9 cellular contexts compared by ENCODE assay signal in genomic region chr3:112092439-112093179, GRCh38. TPM values are rescaled to one million over a fixed set of nuclear protein-coding genes. Genes with fewer than 3 reads are reported as not detected.
DNase-seq lines count a peak whose midpoint lies in the region; ATAC-seq and TF ChIP-seq lines count a peak whose summit lies in the region.
"Had no signal": no experiment of that assay in that cellular context is flagged by ENCODE, and none has a peak within 500 bp of the region (broad histone marks: within the 10 kb centered on the region; RNA-seq: fewer than 3 reads in every experiment).

No MANE protein-coding gene starts in this region.

- no peak for TF ChIP-seq CTCF in HEK293 (tag by site-specific recombination; IDR thresholded peaks at IDR 0.05)
- TF ChIP-seq CTCF in VCaP (conservative IDR thresholded peaks at IDR 0.05): no peak
- TF ChIP-seq CTCF in osteocyte (IDR thresholded peaks at IDR 0.05): no peak

- no peak overlapping the region for H3K4me3 ChIP-seq in HEK293 (ENCODE audit: low read depth, low read length)
- H3K4me3 ChIP-seq: right lobe of liver had no signal

- H3K27ac ChIP-seq in HEK293 (ENCODE audit: extremely low read depth, low read depth, low read length) (no peak overlapping the region), VCaP (peak overlapping the region; percentile 80)
- H3K27ac ChIP-seq: right lobe of liver had no signal

- H3K27ac Mint-ChIP-seq in memory B cell: no peak overlapping the region
- no peak overlapping the region for H3K27ac Mint-ChIP-seq in osteocyte (ENCODE audit: unreplicated experiment)

- H3K4me1 Mint-ChIP-seq in memory B cell (peaks cover 14% of the 10 kb centered on the region), osteocyte (ENCODE audit: unreplicated experiment) (peaks cover 26% of the 10 kb centered on the region)

- peaks cover 23% of the 10 kb centered on the region; the same call in 1 of the 2 replicates for H3K4me1 ChIP-seq in HEK293 (ENCODE audit: control insufficient read depth, insufficient read depth, low read length)
- H3K4me1 ChIP-seq: right lobe of liver had no signal

- DNase-seq in DMS53 (lab: John Stamatoyannopoulos, UW): peak; percentile 88
- DNase-seq in memory B cell (ENCODE audit: low spot score in 2 of 2): no peak
- no peak for DNase-seq in NK-92 (lab: John Stamatoyannopoulos, UW; ENCODE audit: unreplicated experiment)
- DNase-seq in NCI-H1092 (lab: John Stamatoyannopoulos, UW): no peak
- no peak for DNase-seq in inferior parietal cortex (ENCODE audit: extremely low spot score)
- no peak for DNase-seq in osteocyte (ENCODE audit: extremely low spot score, unreplicated experiment)
- DNase-seq: right lobe of liver had no signal

- H3K27me3 Mint-ChIP-seq in memory B cell (peaks cover 8% of the 10 kb centered on the region), osteocyte (ENCODE audit: unreplicated experiment) (no peaks in the 10 kb centered on the region)

- no peak overlapping the region for H3K4me3 Mint-ChIP-seq in memory B cell
- H3K4me3 Mint-ChIP-seq in osteocyte (ENCODE audit: unreplicated experiment): no peak overlapping the region

- no peaks in the 10 kb centered on the region for H3K9me3 Mint-ChIP-seq in memory B cell
- H3K9me3 Mint-ChIP-seq in osteocyte (ENCODE audit: unreplicated experiment): peaks cover 6% of the 10 kb centered on the region

- no peaks in the 10 kb centered on the region for H3K9me3 ChIP-seq in HEK293 (ENCODE audit: control insufficient read depth, insufficient read depth, low read depth, low read length)
- H3K9me3 ChIP-seq: right lobe of liver had no signal

- CTCF ChIA-PET in HEK293 (lab: Yijun Ruan, JAX): no interaction called here

- H3K36me3 Mint-ChIP-seq in memory B cell: no peaks in the 10 kb centered on the region
- peaks cover 2% of the 10 kb centered on the region for H3K36me3 Mint-ChIP-seq in osteocyte (ENCODE audit: unreplicated experiment)

- peaks cover 4 to 12% of the 10 kb centered on the region in 2 experiments; a peak in 2 of 3 replicates for H3K36me3 ChIP-seq in HEK293 (ENCODE audit: control insufficient read depth in 2 of 2, insufficient read depth in 1 of 2, low read length in 2 of 2)
- H3K36me3 ChIP-seq: right lobe of liver had no signal

- peak; percentile 56 for ATAC-seq in memory B cell (ENCODE audit: low read depth)
- ATAC-seq: right lobe of liver had no signal

- POLR2A ChIA-PET in HEK293 (lab: Yijun Ruan, JAX): no interaction called here

TF ChIP-seq in HEK293, 187 proteins besides CTCF, POLR2A, EP300 and RAD21:
- TF ChIP-seq ZNF114 (tag by site-specific recombination; IDR thresholded peaks at IDR 0.05) (no peak), ZNF677 (tag by site-specific recombination; IDR thresholded peaks at IDR 0.05) (peak; percentile 16; the same call in 1 of the 2 replicates)

RNA-seq across cellular contexts. Expression of gene C3orf52, which starts 6.4 kb away (rescaled TPM):
- 1.0 and 1.4 TPM in 2 replicates for total RNA-seq in osteocyte

RNA-seq across cellular contexts. Expression of gene GCSAM, which starts 40.4 kb away (rescaled TPM):
- not detected in 2 replicates for total RNA-seq in osteocyte

RNA-seq across cellular contexts. Expression of gene TMPRSS7, which starts 58.1 kb away (rescaled TPM):
- total RNA-seq in osteocyte: not detected in 2 replicates
- total RNA-seq: right lobe of liver had no signal
